Comparison of ENCODE assay signal across 16 cellular contexts in genomic region chr5:149996186-149996890, GRCh38. TPM values are rescaled to one million over a fixed set of nuclear protein-coding genes. Genes with fewer than 3 reads are reported as not detected.
"Had no signal": no experiment of that assay in that cellular context is flagged by ENCODE, and none has a peak within 500 bp of the region (broad histone marks: within the 10 kb centered on the region; RNA-seq: fewer than 3 reads in every experiment).

No MANE protein-coding gene starts in this region.

- H3K27ac Mint-ChIP-seq: mesothelial cell of epicardium, T-cell, WTC11 had no signal

- H3K4me3 ChIP-seq: gastrocnemius medialis, heart right ventricle, right atrium auricular region, skin epidermis, stomach, upper lobe of left lung had no signal

- H3K36me3 Mint-ChIP-seq: mesothelial cell of epicardium, WTC11 had no signal

- H3K9me3 ChIP-seq: gastrocnemius medialis, heart right ventricle, right atrium auricular region, stomach, upper lobe of left lung had no signal

- H3K27me3 ChIP-seq: gastrocnemius medialis, heart right ventricle, right atrium auricular region, stomach, upper lobe of left lung had no signal

- DNase-seq: activated CD4-positive, alpha-beta T cell treated with anti-CD3 and anti-CD28 coated beads for 48 hours; activated naive CD4-positive, alpha-beta T cell treated with Interleukin-2 at 50 U/mL for 16 hours; effector memory CD4-positive, alpha-beta T cell; gastrocnemius medialis; heart right ventricle; kidney; stimulated activated CD4-positive, alpha-beta T cell treated with anti-CD3 and anti-CD28 coated beads, Interleukin-4, amount 100 ng/mL, for 4 hours; stomach; T-cell had no signal

- ATAC-seq: gastrocnemius medialis, heart right ventricle, T-cell, WTC11 had no signal

- H3K27me3 Mint-ChIP-seq: T-cell had no signal

- H3K27ac ChIP-seq: epithelial cell of prostate, right atrium auricular region, stomach, upper lobe of left lung had no signal

- H3K9me3 Mint-ChIP-seq: mesothelial cell of epicardium, T-cell, WTC11 had no signal

- H3K4me3 Mint-ChIP-seq: mesothelial cell of epicardium, T-cell, WTC11 had no signal

RNA-seq across cellular contexts. Expression of gene PDE6A, which starts 51.7 kb away (rescaled TPM):
- total RNA-seq: bronchial epithelial cell, gastrocnemius medialis, T-cell, upper lobe of left lung, WTC11 had no signal
